Comparison of ENCODE assay signal across 21 cellular contexts in genomic region chr16:88132836-88133506, GRCh38.
DNase-seq lines count a peak whose midpoint lies in the region; ATAC-seq and TF ChIP-seq lines count a peak whose summit lies in the region.
"Had no signal": no experiment of that assay in that cellular context is flagged by ENCODE, and none has a peak within 500 bp of the region (broad histone marks: within the 10 kb centered on the region; RNA-seq: fewer than 3 reads in every experiment).

No MANE protein-coding gene starts in this region.

- no peaks in the 10 kb centered on the region for H3K9me1 ChIP-seq in IMR-90 (ENCODE audit: insufficient read depth, low read length)

- no peaks in the 10 kb centered on the region for H4K20me1 ChIP-seq in IMR-90 (ENCODE audit: insufficient read depth, low read length)

- H2BK120ac ChIP-seq in IMR-90 (ENCODE audit: low read depth, low read length) (no peak overlapping the region), mesenchymal stem cell (ENCODE audit: low read depth, low read length) (no peak overlapping the region)

- CTCF ChIA-PET in IMR-90 (lab: Yijun Ruan, JAX), result no interaction called here

- BruUV-seq in IMR-90 (replicated peaks; lab: Mats Ljungman, UMichigan), result no TSS peak

- ATAC-seq in IMR-90 (ENCODE audit: low read depth), result no peak
- ATAC-seq: A549 had no signal

- H3K4ac ChIP-seq in IMR-90 (ENCODE audit: low read depth, low read length) (no peak overlapping the region), mesenchymal stem cell (ENCODE audit: low read depth in 1 of 2, low read length in 2 of 2) (no peak overlapping the region)

- no peak overlapping the region for H3K18ac ChIP-seq in IMR-90 (ENCODE audit: low read depth, low read length)
- no peak overlapping the region for H3K18ac ChIP-seq in mesenchymal stem cell (ENCODE audit: low read depth in 1 of 2, low read length in 2 of 2)

- no peak overlapping the region for H2BK12ac ChIP-seq in mesenchymal stem cell (ENCODE audit: low read length in 2 of 2)

- H2BK20ac ChIP-seq in IMR-90 (ENCODE audit: low read depth, low read length), result no peak overlapping the region

- H3K56ac ChIP-seq in IMR-90 (ENCODE audit: extremely low read depth, insufficient read depth, low read length), result no peak overlapping the region

- H2BK15ac ChIP-seq in IMR-90 (ENCODE audit: low read depth, low read length) (no peak overlapping the region), mesenchymal stem cell (ENCODE audit: low read depth, poor library complexity, severe bottlenecking) (no peak overlapping the region)

- H4K8ac ChIP-seq in IMR-90 (ENCODE audit: low read depth in 2 of 2, low read length in 2 of 2) (no peak overlapping the region), mesenchymal stem cell (ENCODE audit: low read length) (no peak overlapping the region)

- H3K4me3 ChIP-seq in BE2C (ENCODE audit: low read depth, low read length) (no peak overlapping the region), IMR-90 (ENCODE audit: insufficient read depth, low read depth, low read length) (no peak overlapping the region), mesenchymal stem cell (ENCODE audit: insufficient read depth in 1 of 2, low read depth in 1 of 2, low read length in 2 of 2) (no peak overlapping the region)
- no peak overlapping the region for H3K4me3 ChIP-seq in effector memory CD4-positive, alpha-beta T cell (ENCODE audit: insufficient read depth, low read depth, low read length, poor library complexity, severe bottlenecking)
- H3K4me3 ChIP-seq: A549, PC-9 had no signal

- TF ChIP-seq CTCF in BE2C (IDR thresholded peaks at IDR 0.05; ENCODE audit: low read depth, low read length), result no peak
- TF ChIP-seq CTCF in IMR-90 (conservative IDR thresholded peaks at IDR 0.05; ENCODE audit: low read depth, low read length), result no peak

- H3K4me1 ChIP-seq in BE2C, result no peaks in the 10 kb centered on the region; the same call in 1 of the 2 replicates
- H3K4me1 ChIP-seq in IMR-90 (ENCODE audit: control insufficient read depth, insufficient read depth, low read length), result peaks cover 4% of the 10 kb centered on the region
- no peaks in the 10 kb centered on the region for H3K4me1 ChIP-seq in mesenchymal stem cell (ENCODE audit: control insufficient read depth, insufficient read depth, low read depth, low read length)
- no peaks in the 10 kb centered on the region for H3K4me1 ChIP-seq in effector memory CD4-positive, alpha-beta T cell (ENCODE audit: control insufficient read depth, insufficient read depth, low read length, poor library complexity, severe bottlenecking)
- H3K4me1 ChIP-seq: A549 had no signal

- intact Hi-C loops in IMR-90 (cut with micrococcal nuclease), result no loop called here

- H3K9ac ChIP-seq in IMR-90 (ENCODE audit: low read depth, low read length), result no peak overlapping the region
- H3K9ac ChIP-seq in mesenchymal stem cell (ENCODE audit: low read length), result no peak overlapping the region

- WGBS in IMR-90 (ENCODE audit: extremely low coverage in 2 of 2, insufficient read length in 1 of 2), 2 experiments, result 79% methylated on average over 14 of the region's 27 CpGs; no CpG with 5 or more reads in 1 of the 2 experiments
- 93% methylated on average over 23 of the region's 27 CpGs for WGBS in mesenchymal stem cell

- in situ Hi-C loops in IMR-90 (cut with MboI; ENCODE audit: low sequenced_read_pairs), result no loop called here

- H3K4me2 ChIP-seq in IMR-90 (ENCODE audit: low read depth, low read length), result no peak overlapping the region
- no peak overlapping the region for H3K4me2 ChIP-seq in mesenchymal stem cell (ENCODE audit: low read length, poor library complexity, severe bottlenecking)
- H3K4me2 ChIP-seq: A549, PC-9 had no signal

- no peaks in the 10 kb centered on the region for H3K9me3 ChIP-seq in BE2C
- 0 out of 2 replicates have a peak, but pooled peaks cover 2% of the 10 kb centered on the region for H3K9me3 ChIP-seq in IMR-90 (ENCODE audit: control insufficient read depth, insufficient read depth, low read length)
- no peaks in the 10 kb centered on the region for H3K9me3 ChIP-seq in mesenchymal stem cell (ENCODE audit: control insufficient read depth, low read length)
- H3K9me3 ChIP-seq in effector memory CD4-positive, alpha-beta T cell (ENCODE audit: control insufficient read depth, low read length), result no peaks in the 10 kb centered on the region

- DNase-seq in BE2C (peak; percentile 66), IMR-90 (no peak), epidermal melanocyte (ENCODE audit: insufficient read length, low spot score) (peak; percentile 28), mesenchymal stem cell (no peak), NCI-H526 (lab: John Stamatoyannopoulos, UW) (no peak), NCI-H1092 (lab: John Stamatoyannopoulos, UW) (no peak), NCI-H510A (lab: John Stamatoyannopoulos, UW) (no peak)
- no peak for DNase-seq in effector memory CD4-positive, alpha-beta T cell
- DNase-seq: CD4-positive, alpha-beta T cell; COR-L47; DMS 273 treated with DMSO at 0.1 percent for 48 hours; DND-41; H9; KBM-7; NCI-H1105; NCI-H146; NCI-H2029; NCI-H69; PC-9 had no signal

- H2AFZ ChIP-seq in IMR-90 (replicated peaks; ENCODE audit: low read length, poor library complexity) (peak overlapping the region; percentile 11), mesenchymal stem cell (ENCODE audit: low read depth, low read length) (no peak overlapping the region)
- H2AFZ ChIP-seq: PC-9 had no signal

- H2BK5ac ChIP-seq in IMR-90 (ENCODE audit: low read depth, low read length, poor library complexity, severe bottlenecking) (no peak overlapping the region), mesenchymal stem cell (ENCODE audit: low read depth, low read length, poor library complexity, severe bottlenecking) (no peak overlapping the region)

- H2AK5ac ChIP-seq in IMR-90 (ENCODE audit: low read depth, low read length), result no peak overlapping the region
- H2AK5ac ChIP-seq in mesenchymal stem cell (ENCODE audit: low read length, severe bottlenecking), result no peak overlapping the region

- H3K79me1 ChIP-seq in IMR-90 (ENCODE audit: low read depth in 1 of 2, low read length in 2 of 2) (no peaks in the 10 kb centered on the region), mesenchymal stem cell (replicated peaks; ENCODE audit: low read length, poor library complexity, severe bottlenecking) (no peaks in the 10 kb centered on the region)

- TF ChIP-seq POLR2A in IMR-90 (IDR thresholded peaks at IDR 0.05; ENCODE audit: low read depth, low read length), result no peak

- H4K5ac ChIP-seq in IMR-90 (ENCODE audit: low read depth, low read length), result no peak overlapping the region

- H4K91ac ChIP-seq in IMR-90 (ENCODE audit: insufficient read depth, low read depth, low read length) (no peak overlapping the region), mesenchymal stem cell (ENCODE audit: low read length) (peak overlapping the region; percentile 41)

- dilution Hi-C loops in IMR-90 (cut with HindIII; ENCODE audit: low sequenced_read_pairs, unreplicated experiment), result no loop called here

- H3K23ac ChIP-seq in IMR-90 (ENCODE audit: low read depth, low read length) (no peak overlapping the region), mesenchymal stem cell (ENCODE audit: low read length in 2 of 2) (peak overlapping the region in 1 of 2 experiments; percentile 17)

- H3K36me3 ChIP-seq in BE2C (no peaks in the 10 kb centered on the region), IMR-90 (ENCODE audit: control insufficient read depth, insufficient read depth, low read length) (no peaks in the 10 kb centered on the region), mesenchymal stem cell (ENCODE audit: control insufficient read depth in 1 of 2, insufficient read depth in 2 of 2, low read depth in 1 of 2, low read length in 2 of 2) (peaks cover 0 to 3% of the 10 kb centered on the region in 2 experiments)
- H3K36me3 ChIP-seq in effector memory CD4-positive, alpha-beta T cell (ENCODE audit: control insufficient read depth, insufficient read depth, low read length), result no peaks in the 10 kb centered on the region

- POLR2A ChIA-PET in IMR-90 (lab: Charles Lee; ENCODE audit: unreplicated experiment), result no interaction called here

- H3K27me3 ChIP-seq in BE2C (no peaks in the 10 kb centered on the region), IMR-90 (ENCODE audit: control insufficient read depth, insufficient read depth, low read length) (peaks cover 4% of the 10 kb centered on the region), mesenchymal stem cell (ENCODE audit: control insufficient read depth in 1 of 2, insufficient read depth in 1 of 2, low read length in 2 of 2) (peaks cover 0 to 32% of the 10 kb centered on the region in 2 experiments)
- no peaks in the 10 kb centered on the region for H3K27me3 ChIP-seq in effector memory CD4-positive, alpha-beta T cell (replicated peaks; ENCODE audit: control insufficient read depth, insufficient read depth, low read length, poor library complexity, severe bottlenecking)

- TF ChIP-seq RAD21 in IMR-90 (IDR thresholded peaks at IDR 0.05; ENCODE audit: low read length), result no peak

- H2AK9ac ChIP-seq in IMR-90 (replicated peaks; ENCODE audit: low read depth, low read length, poor library complexity), result peak overlapping the region; percentile 50

- no peak overlapping the region for H3K27ac ChIP-seq in IMR-90 (ENCODE audit: insufficient read depth, low read length)
- no peak overlapping the region for H3K27ac ChIP-seq in mesenchymal stem cell (ENCODE audit: low read length, poor library complexity, severe bottlenecking)
- no peak overlapping the region for H3K27ac ChIP-seq in effector memory CD4-positive, alpha-beta T cell (ENCODE audit: insufficient read depth, low read length, poor library complexity, severe bottlenecking)
- H3K27ac ChIP-seq: PC-9, RWPE1 had no signal

- H3K14ac ChIP-seq in IMR-90 (replicated peaks; ENCODE audit: low read depth, low read length) (no peak overlapping the region), mesenchymal stem cell (ENCODE audit: low read length in 2 of 2) (peak overlapping the region in 1 of 2 experiments; percentile 74)

TF ChIP-seq in IMR-90, 13 proteins besides CTCF, POLR2A, EP300 and RAD21:
- TF ChIP-seq BHLHE40 (IDR thresholded peaks at IDR 0.05; ENCODE audit: low read depth, low read length) (no peak), CEBPB (IDR thresholded peaks at IDR 0.05; ENCODE audit: low read depth, low read length) (no peak), RFX5 (IDR thresholded peaks at IDR 0.05; ENCODE audit: low read depth, low read length) (no peak), FOS (IDR thresholded peaks at IDR 0.05; ENCODE audit: low read depth, low read length) (no peak), SMC3 (IDR thresholded peaks at IDR 0.05; ENCODE audit: low read depth, low read length) (no peak), MAZ (IDR thresholded peaks at IDR 0.05; ENCODE audit: borderline replicate concordance, low read depth, low read length) (no peak)

Comparison
In these comparisons a context has a peak if more than half of its experiments do, and no peak if none do; other contexts are left out.
1. DNase-seq: peak in BE2C (single experiment) and epidermal melanocyte (single experiment); none in IMR-90 (single experiment), mesenchymal stem cell (single experiment), NCI-H526 (0 of 2), NCI-H1092 (single experiment), effector memory CD4-positive, alpha-beta T cell (0 of 3) and NCI-H510A (single experiment).